16 cellular contexts compared by ENCODE assay signal in genomic region chr17:8131844-8132441, GRCh38. TPM values are rescaled to one million over a fixed set of nuclear protein-coding genes. Genes with fewer than 3 reads are reported as not detected.
DNase-seq lines count a peak whose midpoint lies in the region; ATAC-seq and TF ChIP-seq lines count a peak whose summit lies in the region.
"Had no signal": no experiment of that assay in that cellular context is flagged by ENCODE, and none has a peak within 500 bp of the region (broad histone marks: within the 10 kb centered on the region; RNA-seq: fewer than 3 reads in every experiment).

No MANE protein-coding gene starts in this region.

- H3K18ac ChIP-seq in IMR-90 (ENCODE audit: low read depth, low read length) = no peak overlapping the region

- H4K5ac ChIP-seq in IMR-90 (ENCODE audit: low read depth, low read length) = no peak overlapping the region

- H4K91ac ChIP-seq in IMR-90 (ENCODE audit: insufficient read depth, low read depth, low read length) = no peak overlapping the region

- dilution Hi-C loops in IMR-90 (cut with HindIII; ENCODE audit: low sequenced_read_pairs, unreplicated experiment) = no loop called here

- H3K9me1 ChIP-seq in IMR-90 (ENCODE audit: insufficient read depth, low read length) = no peaks in the 10 kb centered on the region

- no peak overlapping the region for H4K8ac ChIP-seq in IMR-90 (ENCODE audit: low read depth in 2 of 2, low read length in 2 of 2)

- H4K20me1 ChIP-seq in IMR-90 (ENCODE audit: insufficient read depth, low read length) (no peaks in the 10 kb centered on the region), hepatocyte (ENCODE audit: insufficient read depth, poor library complexity, severe bottlenecking) (no peaks in the 10 kb centered on the region)

- no peaks in the 10 kb centered on the region for H3K9me2 ChIP-seq in hepatocyte (replicated peaks; ENCODE audit: insufficient read depth)

- H3K4me1 ChIP-seq in IMR-90 (ENCODE audit: control insufficient read depth, insufficient read depth, low read length) (peaks cover 1% of the 10 kb centered on the region; the same call in 1 of the 2 replicates), hepatocyte (ENCODE audit: insufficient read depth) (peaks cover 6% of the 10 kb centered on the region)
- H3K4me1 ChIP-seq: prostate gland had no signal

- H3K79me2 ChIP-seq in hepatocyte = no peaks in the 10 kb centered on the region

- H3K4ac ChIP-seq in IMR-90 (ENCODE audit: low read depth, low read length) = no peak overlapping the region

- H3K9me3 ChIP-seq in IMR-90 (ENCODE audit: control insufficient read depth, insufficient read depth, low read length) (no peaks in the 10 kb centered on the region), hepatocyte (ENCODE audit: low read depth) (no peaks in the 10 kb centered on the region)
- H3K9me3 ChIP-seq: prostate gland had no signal

- intact Hi-C loops in IMR-90 (cut with micrococcal nuclease) = no loop called here

- no peak overlapping the region for H2AK9ac ChIP-seq in IMR-90 (replicated peaks; ENCODE audit: low read depth, low read length, poor library complexity)

- H2BK120ac ChIP-seq in IMR-90 (ENCODE audit: low read depth, low read length) = no peak overlapping the region

- no peak overlapping the region for H3K56ac ChIP-seq in IMR-90 (ENCODE audit: extremely low read depth, insufficient read depth, low read length)

- H3K4me1 Mint-ChIP-seq in activated T-cell treated with anti-CD3 and anti-CD28 coated beads, Interleukin-2, amount 50 U/mL, for 4 hours (ENCODE audit: low read depth) = peaks cover 7% of the 10 kb centered on the region

- H3K4me3 Mint-ChIP-seq in activated T-cell treated with anti-CD3 and anti-CD28 coated beads, Interleukin-2, amount 50 U/mL, for 4 hours = no peak overlapping the region
- H3K4me3 Mint-ChIP-seq: activated naive CD8-positive, alpha-beta T cell had no signal

- H3K9me3 Mint-ChIP-seq in activated T-cell treated with anti-CD3 and anti-CD28 coated beads, Interleukin-2, amount 50 U/mL, for 4 hours = no peaks in the 10 kb centered on the region
- H3K9me3 Mint-ChIP-seq: naive B cell had no signal

- H3K27ac ChIP-seq in IMR-90 (ENCODE audit: insufficient read depth, low read length) (no peak overlapping the region), hepatocyte (no peak overlapping the region)
- H3K27ac ChIP-seq: cardiac muscle cell, prostate gland had no signal

- in situ Hi-C loops in IMR-90 (cut with MboI; ENCODE audit: low sequenced_read_pairs) = no loop called here

- no peaks in the 10 kb centered on the region for H3K79me1 ChIP-seq in IMR-90 (ENCODE audit: low read depth in 1 of 2, low read length in 2 of 2)

- no peak for TF ChIP-seq RAD21 in IMR-90 (IDR thresholded peaks at IDR 0.05; ENCODE audit: low read length)

- no peak overlapping the region for H3K14ac ChIP-seq in IMR-90 (replicated peaks; ENCODE audit: low read depth, low read length)

- WGBS in IMR-90 (ENCODE audit: extremely low coverage in 2 of 2, insufficient read length in 1 of 2), 2 experiments = no CpG with 5 or more reads among the region's 3 CpGs
- 83% methylated on average over 3 of the region's 3 CpGs for WGBS in hepatocyte (ENCODE audit: low lambda C conversion rate, missing lambda C conversion rate)

- H3K4me2 ChIP-seq in IMR-90 (ENCODE audit: low read depth, low read length) = no peak overlapping the region
- H3K4me2 ChIP-seq in hepatocyte = no peak overlapping the region

- DNase-seq in activated T-cell treated with anti-CD3 and anti-CD28 coated beads, Interleukin-2, amount 50 U/mL, for 4 hours = no peak
- no peak for DNase-seq in activated T-cell treated with anti-CD3 and anti-CD28 coated beads for 4 hours
- no peak for DNase-seq in IMR-90
- DNase-seq in hepatocyte (ENCODE audit: low spot score) = peak; percentile 4
- no peak for DNase-seq in iPS-NIHi7 (ENCODE audit: extremely low spot score)
- no peak for DNase-seq in GM03348 (ENCODE audit: low spot score)
- DNase-seq: activated CD8-positive, alpha-beta memory T cell treated with anti-CD3 and anti-CD28 coated beads for 24 hours; effector CD8-positive, alpha-beta T cell; naive B cell; NCI-H1105; NK-92 treated with Interleukin-12 subunit alpha and Interleukin-12 subunit beta, amount 100 ng/mL, for 24 hours; SHP77 had no signal

- TF ChIP-seq CTCF in IMR-90 (conservative IDR thresholded peaks at IDR 0.05; ENCODE audit: low read depth, low read length) = no peak
- no peak for TF ChIP-seq CTCF in hepatocyte (IDR thresholded peaks at IDR 0.05; ENCODE audit: poor library complexity)

- H3K36me3 ChIP-seq in IMR-90 (ENCODE audit: control insufficient read depth, insufficient read depth, low read length) (no peaks in the 10 kb centered on the region), hepatocyte (replicated peaks; ENCODE audit: insufficient read depth, low read depth) (no peaks in the 10 kb centered on the region)
- H3K36me3 ChIP-seq: cardiac muscle cell, prostate gland had no signal

- H2BK20ac ChIP-seq in IMR-90 (ENCODE audit: low read depth, low read length) = no peak overlapping the region

- no peaks in the 10 kb centered on the region for H3K36me3 Mint-ChIP-seq in activated T-cell treated with anti-CD3 and anti-CD28 coated beads, Interleukin-2, amount 50 U/mL, for 4 hours (ENCODE audit: insufficient read depth)
- H3K36me3 Mint-ChIP-seq: activated naive CD8-positive, alpha-beta T cell; naive B cell had no signal

- ATAC-seq in activated T-cell treated with anti-CD3 and anti-CD28 coated beads, Interleukin-2, amount 50 U/mL, for 4 hours = peak; percentile 51 to 56
- ATAC-seq in IMR-90 (ENCODE audit: low read depth) = no peak

- no peak overlapping the region for H2BK15ac ChIP-seq in IMR-90 (ENCODE audit: low read depth, low read length)

- H3K9ac ChIP-seq in IMR-90 (ENCODE audit: low read depth, low read length) = no peak overlapping the region

- no peak overlapping the region for H2BK5ac ChIP-seq in IMR-90 (ENCODE audit: low read depth, low read length, poor library complexity, severe bottlenecking)

- no peak overlapping the region for H3K23ac ChIP-seq in IMR-90 (ENCODE audit: low read depth, low read length)

- H2AK5ac ChIP-seq in IMR-90 (ENCODE audit: low read depth, low read length) = 0 out of 2 replicates have a peak overlapping the region, but pooled peaks have one; percentile 20

- H3K27me3 Mint-ChIP-seq in activated T-cell treated with anti-CD3 and anti-CD28 coated beads, Interleukin-2, amount 50 U/mL, for 4 hours (ENCODE audit: low read depth) = peaks cover 9% of the 10 kb centered on the region

- POLR2A ChIA-PET in IMR-90 (lab: Charles Lee; ENCODE audit: unreplicated experiment) = no interaction called here

- BruUV-seq in IMR-90 (replicated peaks; lab: Mats Ljungman, UMichigan) = no TSS peak

- no peak overlapping the region for H3K4me3 ChIP-seq in IMR-90 (ENCODE audit: insufficient read depth, low read depth, low read length)
- H3K4me3 ChIP-seq in hepatocyte = no peak overlapping the region
- H3K4me3 ChIP-seq: cardiac muscle cell, prostate gland had no signal

- H2AFZ ChIP-seq in IMR-90 (replicated peaks; ENCODE audit: low read length, poor library complexity) (no peak overlapping the region), hepatocyte (no peak overlapping the region)

- CTCF ChIA-PET in IMR-90 (lab: Yijun Ruan, JAX) = no interaction called here

- H3K27me3 ChIP-seq in IMR-90 (ENCODE audit: control insufficient read depth, insufficient read depth, low read length) (no peaks in the 10 kb centered on the region), hepatocyte (no peaks in the 10 kb centered on the region)
- H3K27me3 ChIP-seq: cardiac muscle cell had no signal

- no peak for TF ChIP-seq POLR2A in IMR-90 (IDR thresholded peaks at IDR 0.05; ENCODE audit: low read depth, low read length)

TF ChIP-seq in IMR-90, 13 proteins besides CTCF, POLR2A, EP300 and RAD21 (continues in another document):
- TF ChIP-seq NFE2L2 (IDR thresholded peaks at IDR 0.05; ENCODE audit: low read depth, low read length) (no peak), MAFK (IDR thresholded peaks at IDR 0.05; ENCODE audit: low read depth, low read length) (no peak), RFX5 (IDR thresholded peaks at IDR 0.05; ENCODE audit: low read depth, low read length) (no peak)

RNA-seq across cellular contexts. Expression of gene HES7, which starts 8.0 kb away (rescaled TPM):
- 1 to 10 TPM; 1.2 to 1.7 (median 1.4) TPM for total RNA-seq in activated T-cell treated with anti-CD3 and anti-CD28 coated beads, Interleukin-2, amount 50 U/mL, for 4 hours
- not detected in 2 replicates for total RNA-seq in IMR-90 (2012; rRNA removed)
- 0.43 and 0.56 TPM in 2 replicates for polyA plus RNA-seq in IMR-90 (2012; rRNA removed)
- 0.66 and 1.9 TPM in 2 replicates for polyA plus RNA-seq in IMR-90 (2012; cell fraction: cytosol; rRNA removed)
- polyA plus RNA-seq in IMR-90 (2012; cell fraction: nucleus; rRNA removed; ENCODE audit: low replicate concordance) = 1.8 and 4.2 TPM in 2 replicates
- total RNA-seq in hepatocyte = not detected in 2 replicates
- not detected in 2 replicates for polyA plus RNA-seq in hepatocyte
- total RNA-seq: lower leg skin had no signal

RNA-seq across cellular contexts. Expression of gene ALOXE3, which starts 13.6 kb away (rescaled TPM):
- total RNA-seq in activated T-cell treated with anti-CD3 and anti-CD28 coated beads, Interleukin-2, amount 50 U/mL, for 4 hours = not detected
- total RNA-seq in IMR-90 (2012; rRNA removed) (under 0.01 TPM in 2 replicates), hepatocyte (0.48 and 0.77 TPM in 2 replicates)
- polyA plus RNA-seq in IMR-90 (2012; rRNA removed) (0.19 and 0.26 TPM in 2 replicates), hepatocyte (1.5 and 2.6 TPM in 2 replicates)
- 0.06 and 0.19 TPM in 2 replicates for polyA plus RNA-seq in IMR-90 (2012; cell fraction: cytosol; rRNA removed)
- 0.52 and 0.83 TPM in 2 replicates for polyA plus RNA-seq in IMR-90 (2012; cell fraction: nucleus; rRNA removed; ENCODE audit: low replicate concordance)
- total RNA-seq: cardiac muscle cell had no signal

RNA-seq across cellular contexts. Expression of gene PER1, which starts 20.3 kb away (rescaled TPM):
- 10 to 100 TPM; 30.4 to 36.9 (median 36.7) TPM for total RNA-seq in activated T-cell treated with anti-CD3 and anti-CD28 coated beads, Interleukin-2, amount 50 U/mL, for 4 hours
- total RNA-seq in IMR-90 (2012; rRNA removed) (1.7 and 3.4 TPM in 2 replicates), hepatocyte (35.3 and 36.5 TPM in 2 replicates)
- polyA plus RNA-seq in IMR-90 (2012; rRNA removed) (10.5 and 11.5 TPM in 2 replicates), hepatocyte (107 and 143 TPM in 2 replicates)
- 4.8 and 6.2 TPM in 2 replicates for polyA plus RNA-seq in IMR-90 (2012; cell fraction: cytosol; rRNA removed)
- polyA plus RNA-seq in IMR-90 (2012; cell fraction: nucleus; rRNA removed; ENCODE audit: low replicate concordance) = 230 and 249 TPM in 2 replicates

RNA-seq across cellular contexts. Expression of gene VAMP2, which starts 30.8 kb away (rescaled TPM):
- total RNA-seq in activated T-cell treated with anti-CD3 and anti-CD28 coated beads, Interleukin-2, amount 50 U/mL, for 4 hours = 10 to 100 TPM; 49.6 to 67.5 (median 59.7) TPM
- total RNA-seq in IMR-90 (2012; rRNA removed) = 2.2 and 2.3 TPM in 2 replicates
- 27.3 and 33.3 TPM in 2 replicates for polyA plus RNA-seq in IMR-90 (2012; rRNA removed)
- 14.0 and 29.1 TPM in 2 replicates for polyA plus RNA-seq in IMR-90 (2012; cell fraction: cytosol; rRNA removed)
- polyA plus RNA-seq in IMR-90 (2012; cell fraction: nucleus; rRNA removed; ENCODE audit: low replicate concordance) = 68.1 and 141 TPM in 2 replicates
- 8.2 and 8.5 TPM in 2 replicates for total RNA-seq in hepatocyte
- 44.6 and 85.7 TPM in 2 replicates for polyA plus RNA-seq in hepatocyte

RNA-seq across cellular contexts. Expression of gene TMEM107, which starts 44.2 kb away (rescaled TPM):
- total RNA-seq in activated T-cell treated with anti-CD3 and anti-CD28 coated beads, Interleukin-2, amount 50 U/mL, for 4 hours = 10 to 100 TPM; 11.9 to 18.6 (median 18.1) TPM
- 14.3 and 60.3 TPM in 2 replicates for total RNA-seq in IMR-90 (2012; rRNA removed)
- polyA plus RNA-seq in IMR-90 (2012; rRNA removed) = 12.9 and 13.4 TPM in 2 replicates
- polyA plus RNA-seq in IMR-90 (2012; cell fraction: cytosol; rRNA removed) = 5.7 and 11.7 TPM in 2 replicates
- 8.7 and 10.5 TPM in 2 replicates for polyA plus RNA-seq in IMR-90 (2012; cell fraction: nucleus; rRNA removed; ENCODE audit: low replicate concordance)
- 21.1 and 25.3 TPM in 2 replicates for total RNA-seq in hepatocyte
- 12.8 and 13.6 TPM in 2 replicates for polyA plus RNA-seq in hepatocyte
